1 cellular context compared by ENCODE assay signal in the genomic region with DNA sequence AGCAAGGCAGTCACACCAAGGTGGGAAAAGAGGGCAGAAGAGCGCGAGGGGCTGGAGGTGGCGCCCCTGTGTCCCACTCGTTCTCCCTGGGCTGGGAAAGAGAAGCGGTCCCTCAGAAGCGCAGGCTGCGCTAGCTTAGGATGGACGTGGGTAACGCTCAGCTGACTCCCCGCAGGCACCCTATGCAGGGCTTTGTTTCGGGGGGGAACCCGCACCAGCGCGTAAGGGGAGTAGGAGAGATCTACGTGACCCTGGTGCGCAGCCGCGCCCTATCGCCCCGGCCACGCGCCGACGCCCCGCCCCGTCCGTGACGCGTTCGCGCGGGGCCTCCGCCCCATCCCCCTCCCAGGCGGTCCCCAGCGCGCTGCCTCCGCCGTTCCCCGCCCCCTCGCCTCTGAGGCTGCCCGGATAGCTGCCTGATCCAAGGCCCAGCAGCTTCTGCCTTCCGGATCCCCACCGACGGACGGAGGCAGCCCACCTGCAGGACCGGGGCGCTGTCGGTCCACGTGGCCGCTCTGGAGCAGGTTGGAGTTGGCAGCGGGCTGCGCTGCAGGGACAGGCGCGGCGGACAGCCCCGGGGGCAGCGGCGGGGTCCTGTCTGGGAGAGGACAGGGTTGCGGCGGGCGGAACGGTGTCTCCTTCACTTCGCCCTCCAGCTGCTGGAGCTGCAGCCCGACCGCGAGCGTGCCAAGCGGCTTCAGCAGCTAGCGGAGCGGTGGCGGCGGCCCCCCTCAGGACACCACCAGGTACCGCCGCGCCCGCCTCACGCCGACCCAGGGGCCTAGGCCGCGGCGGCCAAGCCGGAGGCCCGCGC.
TF ChIP-seq lines count a peak whose summit lies in the region.

A gene with protein sequence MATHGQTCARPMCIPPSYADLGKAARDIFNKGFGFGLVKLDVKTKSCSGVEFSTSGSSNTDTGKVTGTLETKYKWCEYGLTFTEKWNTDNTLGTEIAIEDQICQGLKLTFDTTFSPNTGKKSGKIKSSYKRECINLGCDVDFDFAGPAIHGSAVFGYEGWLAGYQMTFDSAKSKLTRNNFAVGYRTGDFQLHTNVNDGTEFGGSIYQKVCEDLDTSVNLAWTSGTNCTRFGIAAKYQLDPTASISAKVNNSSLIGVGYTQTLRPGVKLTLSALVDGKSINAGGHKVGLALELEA (plus strand): TSS at position 604 of the 814 bp plus-strand sequence. CDS start 363 bp downstream, outside the sequence.

TF ChIP-seq in Ishikawa, 13 proteins besides CTCF, POLR2A, EP300 and RAD21 (continued from another document):
- TF ChIP-seq, protein P1, sequence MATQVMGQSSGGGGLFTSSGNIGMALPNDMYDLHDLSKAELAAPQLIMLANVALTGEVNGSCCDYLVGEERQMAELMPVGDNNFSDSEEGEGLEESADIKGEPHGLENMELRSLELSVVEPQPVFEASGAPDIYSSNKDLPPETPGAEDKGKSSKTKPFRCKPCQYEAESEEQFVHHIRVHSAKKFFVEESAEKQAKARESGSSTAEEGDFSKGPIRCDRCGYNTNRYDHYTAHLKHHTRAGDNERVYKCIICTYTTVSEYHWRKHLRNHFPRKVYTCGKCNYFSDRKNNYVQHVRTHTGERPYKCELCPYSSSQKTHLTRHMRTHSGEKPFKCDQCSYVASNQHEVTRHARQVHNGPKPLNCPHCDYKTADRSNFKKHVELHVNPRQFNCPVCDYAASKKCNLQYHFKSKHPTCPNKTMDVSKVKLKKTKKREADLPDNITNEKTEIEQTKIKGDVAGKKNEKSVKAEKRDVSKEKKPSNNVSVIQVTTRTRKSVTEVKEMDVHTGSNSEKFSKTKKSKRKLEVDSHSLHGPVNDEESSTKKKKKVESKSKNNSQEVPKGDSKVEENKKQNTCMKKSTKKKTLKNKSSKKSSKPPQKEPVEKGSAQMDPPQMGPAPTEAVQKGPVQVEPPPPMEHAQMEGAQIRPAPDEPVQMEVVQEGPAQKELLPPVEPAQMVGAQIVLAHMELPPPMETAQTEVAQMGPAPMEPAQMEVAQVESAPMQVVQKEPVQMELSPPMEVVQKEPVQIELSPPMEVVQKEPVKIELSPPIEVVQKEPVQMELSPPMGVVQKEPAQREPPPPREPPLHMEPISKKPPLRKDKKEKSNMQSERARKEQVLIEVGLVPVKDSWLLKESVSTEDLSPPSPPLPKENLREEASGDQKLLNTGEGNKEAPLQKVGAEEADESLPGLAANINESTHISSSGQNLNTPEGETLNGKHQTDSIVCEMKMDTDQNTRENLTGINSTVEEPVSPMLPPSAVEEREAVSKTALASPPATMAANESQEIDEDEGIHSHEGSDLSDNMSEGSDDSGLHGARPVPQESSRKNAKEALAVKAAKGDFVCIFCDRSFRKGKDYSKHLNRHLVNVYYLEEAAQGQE (IDR thresholded peaks at IDR 0.05; ENCODE audit: low read depth), result 0 out of 2 replicates have a peak, but pooled peaks have one; percentile 16
